11 cellular contexts compared by ENCODE assay signal in genomic region chr12:72273499-72273837, GRCh38. TPM values are rescaled to one million over a fixed set of nuclear protein-coding genes. Genes with fewer than 3 reads are reported as not detected.
A peak's percentile ranks its signal among the peaks of the same experiment; 100 is the strongest.
DNase-seq lines count a peak whose midpoint lies in the region; ATAC-seq and TF ChIP-seq lines count a peak whose summit lies in the region.
"Had no signal": no experiment of that assay in that cellular context is flagged by ENCODE, and none has a peak within 500 bp of the region (broad histone marks: within the 10 kb centered on the region; RNA-seq: fewer than 3 reads in every experiment).

No MANE protein-coding gene starts in this region.

- H3K27ac ChIP-seq in AG04450 (ENCODE audit: low read depth, low read length) (peak overlapping the region; percentile 80), neuronal stem cell (replicated peaks; ENCODE audit: low read length) (no peak overlapping the region), RWPE1 (no peak overlapping the region)

- no peak overlapping the region for H3K9ac ChIP-seq in neuronal stem cell (ENCODE audit: low read depth, low read length, poor library complexity)

- POLR2A ChIA-PET in AG04450 (lab: Yijun Ruan, JAX) (interaction anchor here (0.7 to 2.7 kb wide), 5 partner anchors 15 to 38 kb away, joined by 3 to 8 read pairs (median 4); no protein-coding TSS in a partner anchor), RWPE1 (lab: Yijun Ruan, JAX; ENCODE audit: low non-redundant PET) (no interaction called here)

- CTCF ChIA-PET in AG04450 (lab: Charles Lee) = interaction anchor here (0.7 to 2.4 kb wide), 7 partner anchors 9 to 257 kb away, joined by 3 to 12 read pairs (median 4); no protein-coding TSS in a partner anchor
- CTCF ChIA-PET in RWPE1 (lab: Yijun Ruan, JAX) = interaction anchor here (1.5 kb wide), 1 partner anchor 9 kb away, joined by 4 read pairs; no protein-coding TSS in a partner anchor

- no peak overlapping the region for H2BK12ac ChIP-seq in neuronal stem cell (ENCODE audit: low read length)

- no peak for ATAC-seq in esophagus mucosa
- no peak for ATAC-seq in natural killer cell treated with Interleukin-12 subunit alpha and Interleukin-12 subunit beta and Interleukin-15 and Interleukin-18, amount 100 ng/mL, for 72 hours

- DNase-seq in AG04450 (ENCODE audit: low read depth, low spot score) (no peak), NCI-H2171 treated with DMSO at 0.1 percent for 48 hours (lab: John Stamatoyannopoulos, UW) (peak; percentile 68), fibroblast of villous mesenchyme (ENCODE audit: low read depth) (no peak), neuronal stem cell (ENCODE audit: low spot score) (no peak), RWPE1 (ENCODE audit: low spot score) (no peak), NCI-H774 (lab: John Stamatoyannopoulos, UW) (no peak)
- DNase-seq in natural killer cell treated with Interleukin-12 subunit alpha and Interleukin-12 subunit beta and Interleukin-15 and Interleukin-18, amount 100 ng/mL, for 72 hours (ENCODE audit: low spot score) = no peak
- DNase-seq: activated CD8-positive, alpha-beta memory T cell treated with anti-CD3 and anti-CD28 coated beads, Interleukin-2, amount 50 U/mL, for 4 hours; CD4-positive, alpha-beta T cell; MM.1S had no signal

- H2BK120ac ChIP-seq in neuronal stem cell (ENCODE audit: low read depth, low read length) = no peak overlapping the region

- H3K36me3 ChIP-seq in neuronal stem cell (replicated peaks in 1 of 2; ENCODE audit: control insufficient read depth in 2 of 2, insufficient read depth in 2 of 2, low read length in 2 of 2) = no peaks in the 10 kb centered on the region

- no peaks in the 10 kb centered on the region for H3K27me3 ChIP-seq in AG04450 (ENCODE audit: control insufficient read depth, insufficient read depth, low read length)
- peaks cover 11 to 24% (median 12%) of the 10 kb centered on the region in 3 experiments for H3K27me3 ChIP-seq in neuronal stem cell (ENCODE audit: control insufficient read depth in 3 of 3, insufficient read depth in 3 of 3, low read depth in 1 of 3, low read length in 3 of 3)

- H2AFZ ChIP-seq in neuronal stem cell (ENCODE audit: low read length) = peak overlapping the region; percentile 95

- H3K4me1 ChIP-seq in neuronal stem cell (ENCODE audit: control insufficient read depth in 2 of 2, insufficient read depth in 1 of 2, low read depth in 1 of 2, low read length in 2 of 2) = peaks cover 4 to 10% of the 10 kb centered on the region in 2 donors

- H3K36me3 Mint-ChIP-seq in natural killer cell treated with Interleukin-12 subunit alpha and Interleukin-12 subunit beta and Interleukin-15 and Interleukin-18, amount 100 ng/mL, for 72 hours = no peaks in the 10 kb centered on the region

- H3K4ac ChIP-seq in neuronal stem cell (ENCODE audit: low read length) = no peak overlapping the region

- no peak overlapping the region for H3K18ac ChIP-seq in neuronal stem cell (ENCODE audit: low read length)

- no peaks in the 10 kb centered on the region for H3K9me3 ChIP-seq in AG04450 (ENCODE audit: control insufficient read depth, insufficient read depth, low read length)
- no peaks in the 10 kb centered on the region for H3K9me3 ChIP-seq in neuronal stem cell (replicated peaks in 1 of 2; ENCODE audit: control insufficient read depth in 2 of 2, insufficient read depth in 1 of 2, low read depth in 1 of 2, low read length in 2 of 2)

- H2BK15ac ChIP-seq in neuronal stem cell (ENCODE audit: low read length) = peak overlapping the region; percentile 94

- no peak overlapping the region for H4K91ac ChIP-seq in neuronal stem cell (ENCODE audit: low read depth, low read length, poor library complexity)

- H3K4me2 ChIP-seq in neuronal stem cell (ENCODE audit: insufficient read depth, low read length, poor library complexity, severe bottlenecking) = peak overlapping the region; percentile 95

- H3K4me1 Mint-ChIP-seq in natural killer cell treated with Interleukin-12 subunit alpha and Interleukin-12 subunit beta and Interleukin-15 and Interleukin-18, amount 100 ng/mL, for 72 hours (ENCODE audit: low read depth in 2 of 2) = no peaks in the 10 kb centered on the region

- no peak overlapping the region for H4K8ac ChIP-seq in neuronal stem cell (ENCODE audit: low read depth, low read length)

- TF ChIP-seq CTCF in AG04450 (IDR thresholded peaks at IDR 0.05; ENCODE audit: low read depth, low read length) (no peak), fibroblast of villous mesenchyme (IDR thresholded peaks at IDR 0.05; ENCODE audit: insufficient read depth, low read depth, low read length) (no peak), RWPE1 (conservative IDR thresholded peaks at IDR 0.05; ENCODE audit: low read depth) (no peak)

- no CpG with 5 or more reads among the region's 24 CpGs for WGBS in neuronal stem cell (ENCODE audit: extremely low coverage in 2 of 2, insufficient read length in 2 of 2, insufficient replicate concordance in 1 of 2), 2 donors

- H3K4me3 ChIP-seq in AG04450 (ENCODE audit: low read depth, low read length) = peak overlapping the region; percentile 94
- peak overlapping the region; percentile 67 for H3K4me3 ChIP-seq in fibroblast of villous mesenchyme (ENCODE audit: low read depth, low read length)
- H3K4me3 ChIP-seq in neuronal stem cell (ENCODE audit: low read length in 2 of 2) = peak overlapping the region; percentile 55 to 96

- H3K14ac ChIP-seq in neuronal stem cell (ENCODE audit: low read length) = no peak overlapping the region

- no peaks in the 10 kb centered on the region for H3K79me1 ChIP-seq in neuronal stem cell (ENCODE audit: low read depth, low read length)

- no peaks in the 10 kb centered on the region for H3K9me3 Mint-ChIP-seq in natural killer cell treated with Interleukin-12 subunit alpha and Interleukin-12 subunit beta and Interleukin-15 and Interleukin-18, amount 100 ng/mL, for 72 hours
- H3K9me3 Mint-ChIP-seq: CD4-positive, alpha-beta T cell had no signal

- H3K27ac Mint-ChIP-seq in natural killer cell treated with Interleukin-12 subunit alpha and Interleukin-12 subunit beta and Interleukin-15 and Interleukin-18, amount 100 ng/mL, for 72 hours = no peak overlapping the region
- H3K27ac Mint-ChIP-seq: CD4-positive, alpha-beta T cell had no signal

- no peak overlapping the region for H3K4me3 Mint-ChIP-seq in natural killer cell treated with Interleukin-12 subunit alpha and Interleukin-12 subunit beta and Interleukin-15 and Interleukin-18, amount 100 ng/mL, for 72 hours
- H3K4me3 Mint-ChIP-seq: CD4-positive, alpha-beta T cell had no signal

- peak overlapping the region; percentile 95 for H3K23ac ChIP-seq in neuronal stem cell (ENCODE audit: low read depth, low read length, poor library complexity)

- no peak overlapping the region for H2BK5ac ChIP-seq in neuronal stem cell (ENCODE audit: low read length)

- no peak overlapping the region for H2AK5ac ChIP-seq in neuronal stem cell (ENCODE audit: low read depth, low read length)

- H3K27me3 Mint-ChIP-seq in natural killer cell treated with Interleukin-12 subunit alpha and Interleukin-12 subunit beta and Interleukin-15 and Interleukin-18, amount 100 ng/mL, for 72 hours = peaks cover 8 to 27% of the 10 kb centered on the region in 2 donors

RNA-seq across cellular contexts. Expression of gene TRHDE, which starts 1.3 kb away (rescaled TPM):
- 71.1 and 90.7 TPM in 2 replicates for polyA plus RNA-seq in AG04450 (2011; rRNA removed)
- polyA minus RNA-seq in AG04450 (2011; rRNA and poly(A)+ RNA removed) = 88.5 and 155 TPM in 2 replicates
- 20.9 and 33.7 TPM in 2 replicates for total RNA-seq in fibroblast of villous mesenchyme
- polyA plus RNA-seq in neuronal stem cell (2013, experiment 1 of 2) = 0.75 TPM
- polyA plus RNA-seq in neuronal stem cell (2013, experiment 2 of 2) = 0.64 TPM
- total RNA-seq in esophagus mucosa = 0.08 TPM
- under 1 TPM in 1 of 2 donors, not detected in 1; 0.02 TPM for total RNA-seq in natural killer cell treated with Interleukin-12 subunit alpha and Interleukin-12 subunit beta and Interleukin-15 and Interleukin-18, amount 100 ng/mL, for 72 hours
- total RNA-seq: CD4-positive, alpha-beta T cell had no signal

Comparison
In these comparisons a context has a peak if more than half of its experiments do, and no peak if none do; other contexts are left out.
1. RNA of gene TRHDE, which starts 1.3 kb away (total RNA-seq): 20.9 to 33.7 TPM in fibroblast of villous mesenchyme; 0.08 TPM in esophagus mucosa (single experiment) and 0.02 TPM in natural killer cell treated with Interleukin-12 subunit alpha and Interleukin-12 subunit beta and Interleukin-15 and Interleukin-18, amount 100 ng/mL, for 72 hours; every median in the first group is over 10 times any median in the second.
2. Peak in every context shown above with its lines, with median percentiles within 50 percentile points of each other: H3K4me3 ChIP-seq.